9 cellular contexts compared by ENCODE assay signal in genomic region chr12:26340649-26341048, GRCh38.
DNase-seq lines count a peak whose midpoint lies in the region; ATAC-seq lines count a peak whose summit lies in the region.
"Had no signal": no experiment of that assay in that cellular context is flagged by ENCODE, and none has a peak within 500 bp of the region (broad histone marks: within the 10 kb centered on the region; RNA-seq: fewer than 3 reads in every experiment).

No MANE protein-coding gene starts in this region.

- no peak overlapping the region for H3K4me3 ChIP-seq in Jurkat, Clone E6-1 (ENCODE audit: low read length)

- DNase-seq in C1 segment of cervical spinal cord (lab: John Stamatoyannopoulos, UW): peak in 10 of 14 donors; percentile 13 to 66 (median 30)
- DNase-seq in Jurkat, Clone E6-1 (ENCODE audit: low read depth, low spot score): peak; percentile 39
- DNase-seq in head of caudate nucleus: peak in 38 of 42 donors; percentile 13 to 77 (median 46)
- DNase-seq in stimulated activated CD4-positive, alpha-beta T cell treated with anti-CD3 and anti-CD28 coated beads, Interleukin-15, amount 100 ng/mL, for 24 hours: no peak
- no peak for DNase-seq in NCI-H2227 treated with DMSO at 0.1 percent for 48 hours (lab: John Stamatoyannopoulos, UW)
- DNase-seq in T-helper 1 cell: no peak
- DNase-seq in NCI-H82 treated with DMSO at 0.1 percent for 48 hours (lab: John Stamatoyannopoulos, UW; ENCODE audit: unreplicated experiment): no peak
- DNase-seq: CD4-positive, CD25-positive, alpha-beta regulatory T cell had no signal

- intact Hi-C loops in head of caudate nucleus (cut with DNase I): no loop called here

- ATAC-seq in GM21367 (IDR thresholded peaks at IDR 0.05; ENCODE audit: unreplicated experiment): peak; percentile 69

Comparison
In these comparisons a context has a peak if more than half of its experiments do, and no peak if none do; other contexts are left out.
1. DNase-seq: peak in C1 segment of cervical spinal cord (10 of 14), Jurkat, Clone E6-1 (single experiment) and head of caudate nucleus (38 of 42); none in stimulated activated CD4-positive, alpha-beta T cell treated with anti-CD3 and anti-CD28 coated beads, Interleukin-15, amount 100 ng/mL, for 24 hours (single experiment), NCI-H2227 treated with DMSO at 0.1 percent for 48 hours (single experiment), T-helper 1 cell (0 of 5) and NCI-H82 treated with DMSO at 0.1 percent for 48 hours (single experiment).